ENCODE assay signal across 1 cellular context in genomic region chr2:170155723-170156253, GRCh38.
TF ChIP-seq lines count a peak whose summit lies in the region.

No MANE protein-coding gene starts in this region.

TF ChIP-seq in H1, 55 proteins besides CTCF, POLR2A, EP300 and RAD21:
- no peak for TF ChIP-seq CHD7 (IDR thresholded peaks at IDR 0.05; ENCODE audit: insufficient replicate concordance, low read length)
- no peak for TF ChIP-seq CEBPB (IDR thresholded peaks at IDR 0.05; ENCODE audit: low read depth, low read length)
- TF ChIP-seq CHD1 (IDR thresholded peaks at IDR 0.05; ENCODE audit: low read depth, low read length) = no peak
- no peak for TF ChIP-seq E2F6 (IDR thresholded peaks at IDR 0.05)
- no peak for TF ChIP-seq SIX5 (IDR thresholded peaks at IDR 0.05; ENCODE audit: low read depth, low read length)
- no peak for TF ChIP-seq KDM1A (IDR thresholded peaks at IDR 0.05; ENCODE audit: borderline replicate concordance, low read length)
- TF ChIP-seq RXRA (IDR thresholded peaks at IDR 0.05; ENCODE audit: insufficient read depth, low read depth, low read length) = no peak
- TF ChIP-seq BACH1 (IDR thresholded peaks at IDR 0.05; ENCODE audit: low read length) = no peak
- TF ChIP-seq SRF (IDR thresholded peaks at IDR 0.05; ENCODE audit: low read depth, low read length) = no peak
- no peak for TF ChIP-seq BRCA1 (IDR thresholded peaks at IDR 0.05; ENCODE audit: low read depth, low read length)
- no peak for TF ChIP-seq JUND (IDR thresholded peaks at IDR 0.05; ENCODE audit: low read length)
- TF ChIP-seq TAF7 (optimal IDR thresholded peaks at IDR 0.05; ENCODE audit: borderline replicate concordance, low read depth, low read length) = no peak
